Comparison of ENCODE assay signal across 15 cellular contexts in genomic region chr1:111228748-111229126, GRCh38. TPM values are rescaled to one million over a fixed set of nuclear protein-coding genes. Genes with fewer than 3 reads are reported as not detected.
A peak's percentile ranks its signal among the peaks of the same experiment; 100 is the strongest.
DNase-seq lines count a peak whose midpoint lies in the region; TF ChIP-seq lines count a peak whose summit lies in the region.
"Had no signal": no experiment of that assay in that cellular context is flagged by ENCODE, and none has a peak within 500 bp of the region (broad histone marks: within the 10 kb centered on the region; RNA-seq: fewer than 3 reads in every experiment).

No MANE protein-coding gene starts in this region.

- peaks cover 28% of the 10 kb centered on the region for H3K36me3 ChIP-seq in SU-DHL-6 (ENCODE audit: low read length)
- no peaks in the 10 kb centered on the region for H3K36me3 ChIP-seq in hepatocyte (replicated peaks; ENCODE audit: insufficient read depth, low read depth)
- no peaks in the 10 kb centered on the region for H3K36me3 ChIP-seq in thymus (ENCODE audit: control insufficient read depth, insufficient read depth)
- H3K36me3 ChIP-seq in sigmoid colon, result no peaks in the 10 kb centered on the region

- peaks cover 4% of the 10 kb centered on the region for H3K36me3 Mint-ChIP-seq in activated naive CD4-positive, alpha-beta T cell treated with anti-CD3 and anti-CD28 coated beads for 36 hours (ENCODE audit: low read depth)

- H2AFZ ChIP-seq in SU-DHL-6 (ENCODE audit: low read depth, low read length, severe bottlenecking) (peak overlapping the region; percentile 10), hepatocyte (no peak overlapping the region)

- H3K4me1 ChIP-seq in hepatocyte (ENCODE audit: insufficient read depth) (peaks cover 7% of the 10 kb centered on the region), thymus (ENCODE audit: control insufficient read depth, insufficient read depth, low read length) (peaks cover 50% of the 10 kb centered on the region), sigmoid colon (no peaks in the 10 kb centered on the region)

- no peaks in the 10 kb centered on the region for H3K9me3 ChIP-seq in SU-DHL-6 (ENCODE audit: insufficient read depth, low read length)
- no peaks in the 10 kb centered on the region for H3K9me3 ChIP-seq in hepatocyte (ENCODE audit: low read depth)
- no peaks in the 10 kb centered on the region for H3K9me3 ChIP-seq in thymus (ENCODE audit: control insufficient read depth)
- H3K9me3 ChIP-seq in sigmoid colon, result no peaks in the 10 kb centered on the region

- no peak for TF ChIP-seq POLR2A in sigmoid colon (IDR thresholded peaks at IDR 0.05)

- H4K20me1 ChIP-seq in SU-DHL-6 (ENCODE audit: low read depth, low read length), result peaks cover 8% of the 10 kb centered on the region; the same call in 1 of the 2 replicates
- H4K20me1 ChIP-seq in hepatocyte (ENCODE audit: insufficient read depth, poor library complexity, severe bottlenecking), result no peaks in the 10 kb centered on the region

- H3K27ac ChIP-seq in SU-DHL-6 (ENCODE audit: low read depth, low read length) (peak overlapping the region; percentile 100), hepatocyte (peak overlapping the region; percentile 63), thymus (ENCODE audit: low read depth) (peak overlapping the region; percentile 97), sigmoid colon (no peak overlapping the region)
- H3K27ac ChIP-seq: SK-N-MC had no signal

- no peaks in the 10 kb centered on the region for H3K9me2 ChIP-seq in SU-DHL-6 (replicated peaks; ENCODE audit: insufficient read depth, low read length)
- H3K9me2 ChIP-seq in hepatocyte (replicated peaks; ENCODE audit: insufficient read depth), result no peaks in the 10 kb centered on the region

- H3K4me2 ChIP-seq in SU-DHL-6 (ENCODE audit: low read depth, low read length, poor library complexity, severe bottlenecking) (peak overlapping the region; percentile 41), hepatocyte (no peak overlapping the region)

- no peak for DNase-seq in activated naive CD4-positive, alpha-beta T cell treated with anti-CD3 and anti-CD28 coated beads for 36 hours
- no peak for DNase-seq in activated naive CD4-positive, alpha-beta T cell treated with anti-CD3 and anti-CD28 coated beads, Interleukin-2, amount 50 U/mL, for 16 hours
- DNase-seq in hepatocyte (ENCODE audit: low spot score) (no peak), sigmoid colon (no peak), NCI-H1694 (lab: John Stamatoyannopoulos, UW) (no peak)
- no peak for DNase-seq in central memory CD4-positive, alpha-beta T cell
- DNase-seq: activated CD4-positive, alpha-beta T cell treated with anti-CD3 and anti-CD28 coated beads, Interleukin-2, amount 50 U/mL, for 1 hour; activated effector memory CD4-positive, alpha-beta T cell treated with anti-CD3 and anti-CD28 coated beads, Interleukin-2, amount 50 U/mL, for 16 hours; DMS79; NCI-H187 had no signal

- peaks cover 51% of the 10 kb centered on the region for H3F3A ChIP-seq in SU-DHL-6 (ENCODE audit: insufficient read depth)

- no peak overlapping the region for H3K27ac Mint-ChIP-seq in activated naive CD4-positive, alpha-beta T cell treated with anti-CD3 and anti-CD28 coated beads for 36 hours
- H3K27ac Mint-ChIP-seq: dendritic cell treated with granulocyte-macrophage colony-stimulating factor and Interleukin-4, amounts not matched to agents 40 ng/mL and 50 ng/mL, for 4 days had no signal

- peak overlapping the region; percentile 37 for H3K9ac ChIP-seq in SU-DHL-6 (ENCODE audit: low read length)

- H3K4me3 ChIP-seq in SU-DHL-6 (ENCODE audit: insufficient read depth, low read length, poor library complexity, severe bottlenecking), result peak overlapping the region; percentile 28
- no peak overlapping the region for H3K4me3 ChIP-seq in hepatocyte
- peak overlapping the region; percentile 4 for H3K4me3 ChIP-seq in thymus (ENCODE audit: low read length)
- H3K4me3 ChIP-seq in sigmoid colon, result no peak overlapping the region
- H3K4me3 ChIP-seq: K562, SK-N-MC had no signal

- H3K4me1 Mint-ChIP-seq in activated naive CD4-positive, alpha-beta T cell treated with anti-CD3 and anti-CD28 coated beads for 36 hours (ENCODE audit: low read depth), result peaks cover 75% of the 10 kb centered on the region

- H3K79me2 ChIP-seq in SU-DHL-6 (ENCODE audit: insufficient read depth, low read length) (peaks cover 39% of the 10 kb centered on the region), hepatocyte (no peaks in the 10 kb centered on the region)

- CTCF ChIA-PET in activated naive CD4-positive, alpha-beta T cell treated with anti-CD3 and anti-CD28 coated beads for 36 hours (lab: Charles Lee), result interaction anchor here (0.6 to 1.6 kb wide), 8 partner anchors 14 to 526 kb away, joined by 3 to 6 read pairs (median 3); no protein-coding TSS in a partner anchor

- H3K4me3 Mint-ChIP-seq in activated naive CD4-positive, alpha-beta T cell treated with anti-CD3 and anti-CD28 coated beads for 36 hours, result peak overlapping the region; percentile 49
- H3K4me3 Mint-ChIP-seq: dendritic cell treated with granulocyte-macrophage colony-stimulating factor and Interleukin-4, amounts not matched to agents 40 ng/mL and 50 ng/mL, for 4 days had no signal

- intact Hi-C loops in activated naive CD4-positive, alpha-beta T cell treated with anti-CD3 and anti-CD28 coated beads for 36 hours (cut with micrococcal nuclease), result loop anchor here (1.0 to 10.0 kb wide), 3 partner anchors 12 to 894 kb away; partner anchors contain the start of gene RBM15
- intact Hi-C loops in sigmoid colon (cut with DNase I), result no loop called here

- 64% methylated on average over 2 of the region's 2 CpGs for WGBS in hepatocyte (ENCODE audit: low lambda C conversion rate, missing lambda C conversion rate)
- WGBS in thymus, result 92% methylated on average over 2 of the region's 2 CpGs
- WGBS in sigmoid colon, 2 donors, result 77 to 84% methylated on average over 2 of the region's 2 CpGs

- TF ChIP-seq EP300 in sigmoid colon (IDR thresholded peaks at IDR 0.05), result no peak

- H3K27me3 ChIP-seq in SU-DHL-6 (ENCODE audit: low read length), result no peaks in the 10 kb centered on the region
- no peaks in the 10 kb centered on the region for H3K27me3 ChIP-seq in hepatocyte
- no peaks in the 10 kb centered on the region for H3K27me3 ChIP-seq in thymus (ENCODE audit: control insufficient read depth, insufficient read depth)
- no peaks in the 10 kb centered on the region for H3K27me3 ChIP-seq in sigmoid colon

- no peaks in the 10 kb centered on the region for H3K27me3 Mint-ChIP-seq in activated naive CD4-positive, alpha-beta T cell treated with anti-CD3 and anti-CD28 coated beads for 36 hours (ENCODE audit: low read depth)

- no peak for TF ChIP-seq CTCF in SU-DHL-6 (IDR thresholded peaks at IDR 0.05; ENCODE audit: insufficient read depth, low read length, poor library complexity, severe bottlenecking)
- TF ChIP-seq CTCF in hepatocyte (IDR thresholded peaks at IDR 0.05; ENCODE audit: poor library complexity), result no peak
- TF ChIP-seq CTCF in sigmoid colon (IDR thresholded peaks at IDR 0.05), result no peak

- H3K9me3 Mint-ChIP-seq in activated naive CD4-positive, alpha-beta T cell treated with anti-CD3 and anti-CD28 coated beads for 36 hours, result no peaks in the 10 kb centered on the region
- H3K9me3 Mint-ChIP-seq: dendritic cell treated with granulocyte-macrophage colony-stimulating factor and Interleukin-4, amounts not matched to agents 40 ng/mL and 50 ng/mL, for 4 days had no signal

RNA-seq across cellular contexts. Expression of gene CHI3L2, which starts 1.2 kb away (rescaled TPM):
- total RNA-seq in activated naive CD4-positive, alpha-beta T cell treated with anti-CD3 and anti-CD28 coated beads for 36 hours, result 1 to 10 TPM; 5.3 to 5.5 TPM
- total RNA-seq in hepatocyte (2.4 and 5.7 TPM in 2 replicates), sigmoid colon (1 to 10 TPM in 2 of 4 donors, under 1 TPM in 1, not detected in 1; 0.71 to 2.6 (median 1.8) TPM)
- polyA plus RNA-seq in hepatocyte (0.24 and 3.9 TPM in 2 replicates), thymus (190 TPM), sigmoid colon (10 to 100 TPM in 1 of 3 donors, not detected in 2; 11.0 TPM)

RNA-seq across cellular contexts. Expression of gene DENND2D, which starts 28.3 kb away (rescaled TPM):
- 100 to 1,000 TPM; 210 to 213 TPM for total RNA-seq in activated naive CD4-positive, alpha-beta T cell treated with anti-CD3 and anti-CD28 coated beads for 36 hours
- total RNA-seq in hepatocyte (7.3 and 7.6 TPM in 2 replicates), sigmoid colon (1 to 10 TPM; 2.3 to 5.9 (median 4.8) TPM)
- polyA plus RNA-seq in hepatocyte (8.3 and 14.3 TPM in 2 replicates), thymus (134 TPM), sigmoid colon (10 to 100 TPM; 34.2 to 77.0 (median 46.5) TPM)

Comparison
In these comparisons a context has a peak if more than half of its experiments do, and no peak if none do; other contexts are left out.
1. H3K27ac ChIP-seq: peak in SU-DHL-6 (single experiment), hepatocyte (single experiment) and thymus (single experiment); none in sigmoid colon (0 of 4).
2. H3K4me3 ChIP-seq: peak in SU-DHL-6 (single experiment) and thymus (single experiment); none in hepatocyte (single experiment) and sigmoid colon (0 of 4).
3. RNA of gene DENND2D, which starts 28.3 kb away (total RNA-seq): 210 to 213 TPM in activated naive CD4-positive, alpha-beta T cell treated with anti-CD3 and anti-CD28 coated beads for 36 hours; 7.3 to 7.6 TPM in hepatocyte and 2.3 to 5.9 TPM in sigmoid colon; every median in the first group is over 10 times any median in the second.